ENCODE assay signal across 32 cellular contexts in the genomic region with DNA sequence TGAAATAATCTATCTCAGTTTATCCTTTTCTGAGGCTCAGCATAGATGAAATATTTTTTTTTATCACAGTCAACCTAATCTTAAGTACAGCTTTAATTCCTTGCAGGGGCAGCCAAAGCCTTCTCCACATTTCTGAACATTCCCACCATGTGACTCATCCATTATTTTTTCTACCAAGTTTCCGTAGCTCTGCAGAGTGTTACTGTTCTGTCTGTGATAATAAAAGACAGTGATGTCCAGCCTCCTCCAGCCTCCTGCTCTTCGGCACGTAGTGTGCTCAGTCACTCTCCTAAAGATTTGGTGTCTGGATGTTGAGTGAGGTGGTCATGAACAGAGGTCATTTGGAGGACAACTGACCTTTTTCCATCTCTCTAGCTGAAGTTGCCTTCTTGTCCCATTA.
A peak's percentile ranks its signal among the peaks of the same experiment; 100 is the strongest.
DNase-seq lines count a peak whose midpoint lies in the region; ATAC-seq and TF ChIP-seq lines count a peak whose summit lies in the region.
"Had no signal": no experiment of that assay in that cellular context is flagged by ENCODE, and none has a peak within 500 bp of the region (broad histone marks: within the 10 kb centered on the region; RNA-seq: fewer than 3 reads in every experiment).

No MANE protein-coding gene starts in this region.

- H3K27me3 ChIP-seq in BE2C: peaks cover 10% of the 10 kb centered on the region
- H3K27me3 ChIP-seq in right lobe of liver: no peaks in the 10 kb centered on the region
- H3K27me3 ChIP-seq: upper lobe of left lung had no signal

- H3K4me1 ChIP-seq in BE2C (no peaks in the 10 kb centered on the region), right lobe of liver (no peaks in the 10 kb centered on the region)
- H3K4me1 ChIP-seq: lower lobe of right lung, upper lobe of left lung had no signal

- TF ChIP-seq CTCF in BE2C (IDR thresholded peaks at IDR 0.05; ENCODE audit: low read depth, low read length): no peak
- TF ChIP-seq CTCF in right lobe of liver (IDR thresholded peaks at IDR 0.05): no peak

- peaks cover 0 to 3% (median 0%) of the 10 kb centered on the region in 3 donors for H3K27me3 Mint-ChIP-seq in immature natural killer cell (ENCODE audit: low read depth in 3 of 3)
- H3K27me3 Mint-ChIP-seq: activated CD4-positive, alpha-beta memory T cell treated with anti-CD3 and anti-CD28 coated beads, Interleukin-2, amount 10 ng/mL, durations not matched to agents 7 days and 5 days; CD4-positive, alpha-beta T cell; natural killer cell treated with Interleukin-12 subunit alpha and Interleukin-12 subunit beta and Interleukin-15 and Interleukin-18, amount 100 ng/mL, for 72 hours had no signal

- TF ChIP-seq POLR2A in right lobe of liver (IDR thresholded peaks at IDR 0.05): no peak

- H3K4me3 Mint-ChIP-seq in immature natural killer cell: no peak overlapping the region
- H3K4me3 Mint-ChIP-seq: activated CD4-positive, alpha-beta memory T cell treated with anti-CD3 and anti-CD28 coated beads, Interleukin-2, amount 10 ng/mL, durations not matched to agents 7 days and 5 days; CD4-positive, alpha-beta T cell; natural killer cell treated with Interleukin-12 subunit alpha and Interleukin-12 subunit beta and Interleukin-15 and Interleukin-18, amount 100 ng/mL, for 72 hours; stimulated activated effector memory CD8-positive, alpha-beta T cell treated with anti-CD3 and anti-CD28 coated beads, Interleukin-12 subunit alpha, Interleukin-12 subunit beta, amount 100 ng/mL, for 72 hours; T-helper 1 cell treated with Interleukin-12 subunit alpha and Interleukin-12 subunit beta and Interleukin-4 antibody, amounts not matched to agents 30 μg/mL and 1 μg/mL, for 36 hours had no signal

- DNase-seq in M059J (ENCODE audit: low read depth): peak; percentile 44
- peak; percentile 51 for DNase-seq in astrocyte of the hippocampus (ENCODE audit: low read depth, low spot score)
- DNase-seq in kidney tubule cell (ENCODE audit: low spot score): peak; percentile 57
- DNase-seq in SW480 (ENCODE audit: low spot score): no peak
- no peak for DNase-seq in BE2C
- no peak for DNase-seq in right lobe of liver
- DNase-seq in immature natural killer cell: no peak
- DNase-seq: activated CD4-positive, alpha-beta memory T cell treated with anti-CD3 and anti-CD28 coated beads, Interleukin-2, amount 10 ng/mL, durations not matched to agents 7 days and 5 days; activated CD4-positive, alpha-beta T cell treated with anti-CD3 and anti-CD28 coated beads for 1 hour; CD4-positive, alpha-beta T cell; central memory CD4-positive, alpha-beta T cell; dermis blood vessel endothelial cell; EL; hypothalamus; IMR-90; lower lobe of right lung; mucosa of descending colon; NCI-H1105 treated with DMSO at 0.1 percent for 48 hours; NCI-H2029 treated with DMSO at 0.1 percent for 48 hours; NCI-H2227 treated with DMSO at 0.1 percent for 48 hours; NCI-H526 treated with DMSO at 0.1 percent for 48 hours; right cardiac atrium; RPMI8226; stimulated activated CD4-positive, alpha-beta T cell treated with anti-CD3 and anti-CD28 coated beads, Interleukin-12 subunit alpha, Interleukin-12 subunit beta, amount 100 ng/mL, for 4 hours; stimulated activated CD4-positive, alpha-beta T cell treated with anti-CD3 and anti-CD28 coated beads, Interleukin-4, amount 100 ng/mL, for 24 hours; substantia nigra; upper lobe of left lung had no signal

- H3K4me3 ChIP-seq in BE2C (ENCODE audit: low read depth, low read length): no peak overlapping the region
- no peak overlapping the region for H3K4me3 ChIP-seq in right lobe of liver
- H3K4me3 ChIP-seq: lower lobe of right lung, mucosa of descending colon, upper lobe of left lung had no signal

- peaks cover 2 to 40% (median 11%) of the 10 kb centered on the region in 6 donors for H3K9me3 Mint-ChIP-seq in immature natural killer cell

- WGBS in right lobe of liver (ENCODE audit: insufficient coverage, low coverage, low lambda C conversion rate, missing lambda C conversion rate): 38% methylated on average over 3 of the region's 3 CpGs

- no peaks in the 10 kb centered on the region for H3K9me3 ChIP-seq in BE2C
- no peaks in the 10 kb centered on the region for H3K9me3 ChIP-seq in right lobe of liver
- H3K9me3 ChIP-seq: lower lobe of right lung, upper lobe of left lung had no signal

- H3K36me3 Mint-ChIP-seq in immature natural killer cell: no peaks in the 10 kb centered on the region
- H3K36me3 Mint-ChIP-seq: activated naive CD4-positive, alpha-beta T cell treated with anti-CD3 and anti-CD28 coated beads, Interleukin-2, amount 50 U/mL, for 72 hours; natural killer cell treated with Interleukin-12 subunit alpha and Interleukin-12 subunit beta and Interleukin-15 and Interleukin-18, amount 100 ng/mL, for 72 hours; stimulated activated effector memory CD8-positive, alpha-beta T cell treated with anti-CD3 and anti-CD28 coated beads, Interleukin-12 subunit alpha, Interleukin-12 subunit beta, amount 100 ng/mL, for 72 hours had no signal

- H3K4me1 Mint-ChIP-seq in immature natural killer cell: no peaks in the 10 kb centered on the region
- H3K4me1 Mint-ChIP-seq: activated CD4-positive, alpha-beta memory T cell treated with anti-CD3 and anti-CD28 coated beads, Interleukin-2, amount 10 ng/mL, durations not matched to agents 7 days and 5 days; stimulated activated effector memory CD8-positive, alpha-beta T cell treated with anti-CD3 and anti-CD28 coated beads, Interleukin-12 subunit alpha, Interleukin-12 subunit beta, amount 100 ng/mL, for 72 hours had no signal

- intact Hi-C loops in right lobe of liver (cut with DNase I): no loop called here

- ATAC-seq in right lobe of liver: no peak
- ATAC-seq: activated naive CD4-positive, alpha-beta T cell treated with anti-CD3 and anti-CD28 coated beads, Interleukin-2, amount 50 U/mL, for 72 hours; lower lobe of right lung; mucosa of descending colon; natural killer cell treated with Interleukin-12 subunit alpha and Interleukin-12 subunit beta and Interleukin-15 and Interleukin-18, amount 100 ng/mL, for 72 hours; right cardiac atrium; stimulated activated effector memory CD8-positive, alpha-beta T cell treated with anti-CD3 and anti-CD28 coated beads, Interleukin-12 subunit alpha, Interleukin-12 subunit beta, amount 100 ng/mL, for 72 hours had no signal

- no peak overlapping the region for H3K27ac Mint-ChIP-seq in immature natural killer cell
- H3K27ac Mint-ChIP-seq: activated CD4-positive, alpha-beta memory T cell treated with anti-CD3 and anti-CD28 coated beads, Interleukin-2, amount 10 ng/mL, durations not matched to agents 7 days and 5 days; activated naive CD4-positive, alpha-beta T cell treated with anti-CD3 and anti-CD28 coated beads, Interleukin-2, amount 50 U/mL, for 72 hours; activated T-helper 2 cell treated with anti-CD3 and anti-CD28 coated beads, Interferon-gamma antibody, Interleukin-2, Interleukin-4, amounts not matched to agents 10 μg/mL and 5 μg/mL and 100 μg/mL, durations not matched to agents 14 hours and 24 hours and 36 hours; CD4-positive, alpha-beta T cell; natural killer cell treated with Interleukin-12 subunit alpha and Interleukin-12 subunit beta and Interleukin-15 and Interleukin-18, amount 100 ng/mL, for 72 hours; stimulated activated effector memory CD8-positive, alpha-beta T cell treated with anti-CD3 and anti-CD28 coated beads, Interleukin-12 subunit alpha, Interleukin-12 subunit beta, amount 100 ng/mL, for 72 hours; T-helper 1 cell treated with Interleukin-12 subunit alpha and Interleukin-12 subunit beta and Interleukin-4 antibody, amounts not matched to agents 30 μg/mL and 1 μg/mL, for 36 hours had no signal

- H3K36me3 ChIP-seq in BE2C (no peaks in the 10 kb centered on the region), right lobe of liver (no peaks in the 10 kb centered on the region)
- H3K36me3 ChIP-seq: lower lobe of right lung, upper lobe of left lung had no signal

- no peak overlapping the region for H3K27ac ChIP-seq in right lobe of liver
- H3K27ac ChIP-seq: lower lobe of right lung, upper lobe of left lung had no signal

Comparison
In these comparisons a context has a peak if more than half of its experiments do, and no peak if none do; other contexts are left out.
1. DNase-seq: peak in M059J (single experiment), astrocyte of the hippocampus (single experiment) and kidney tubule cell (single experiment); none in SW480 (single experiment), BE2C (single experiment), right lobe of liver (0 of 3) and immature natural killer cell (0 of 3).